ENCODE assay signal across 1 cellular context in genomic region chr4:126611900-126612299, GRCh38.
TF ChIP-seq lines count a peak whose summit lies in the region.

No MANE protein-coding gene starts in this region.

TF ChIP-seq in GM23338, 12 proteins besides CTCF, POLR2A, EP300 and RAD21 (continued from another document):
- TF ChIP-seq ZNF462 (CRISPR knock-in tag; IDR thresholded peaks at IDR 0.05) = no peak
- TF ChIP-seq ZNF114 (CRISPR knock-in tag; IDR thresholded peaks at IDR 0.05) = no peak
- TF ChIP-seq NANOG (IDR thresholded peaks at IDR 0.05; ENCODE audit: borderline replicate concordance) = no peak
- no peak for TF ChIP-seq EZH2 (IDR thresholded peaks at IDR 0.05; ENCODE audit: low read depth, unreplicated experiment)
- no peak for TF ChIP-seq JUNB (IDR thresholded peaks at IDR 0.05; ENCODE audit: unreplicated experiment)
- no peak for TF ChIP-seq CREB1 (CRISPR knock-in tag; IDR thresholded peaks at IDR 0.05; ENCODE audit: low read depth)
- TF ChIP-seq ZNF331 (CRISPR knock-in tag; IDR thresholded peaks at IDR 0.05; ENCODE audit: low read depth) = no peak
- no peak for TF ChIP-seq STAT1 (IDR thresholded peaks at IDR 0.05; ENCODE audit: unreplicated experiment)
- TF ChIP-seq POLR2AphosphoS5 (IDR thresholded peaks at IDR 0.05; ENCODE audit: low read depth) = no peak
- TF ChIP-seq ETS1 (IDR thresholded peaks at IDR 0.05) = no peak
